ENCODE assay signal across 24 cellular contexts in the genomic region with DNA sequence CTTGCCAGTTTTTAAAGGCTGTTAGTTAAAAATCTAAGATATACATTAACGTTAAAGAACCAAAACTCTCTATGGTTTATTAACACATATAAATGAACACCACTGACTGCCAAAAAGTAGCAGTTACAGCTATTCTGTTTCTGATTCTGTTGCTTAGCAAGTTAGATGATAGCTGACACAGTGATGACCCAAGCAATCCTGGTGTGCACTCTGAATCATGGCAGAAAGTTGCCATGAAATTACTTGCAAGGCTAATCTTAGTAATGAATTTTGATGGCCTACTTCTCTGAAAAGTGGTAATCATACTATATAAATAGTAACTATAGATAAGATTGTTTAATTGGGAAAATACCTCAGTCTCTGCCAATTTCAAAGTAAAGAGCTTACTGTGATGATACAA. TPM values are rescaled to one million over a fixed set of nuclear protein-coding genes. Genes with fewer than 3 reads are reported as not detected.
DNase-seq lines count a peak whose midpoint lies in the region; ATAC-seq and TF ChIP-seq lines count a peak whose summit lies in the region.
"Had no signal": no experiment of that assay in that cellular context is flagged by ENCODE, and none has a peak within 500 bp of the region (broad histone marks: within the 10 kb centered on the region; RNA-seq: fewer than 3 reads in every experiment).

No MANE protein-coding gene starts in this region.

- H3K9me3 ChIP-seq in right cardiac atrium (ENCODE audit: control insufficient read depth, low read length) (no peaks in the 10 kb centered on the region), colonic mucosa (no peaks in the 10 kb centered on the region)
- H3K9me3 ChIP-seq: breast epithelium had no signal

- ATAC-seq in Right ventricle myocardium superior (ENCODE audit: poor library complexity) (peak; percentile 83), right cardiac atrium (peak; percentile 68 to 73)
- ATAC-seq: GM12878, HCT116, lower lobe of right lung, Panc1 had no signal

- no peak overlapping the region for H3K4me3 Mint-ChIP-seq in activated CD4-positive, alpha-beta memory T cell treated with anti-CD3 and anti-CD28 coated beads for 36 hours
- H3K4me3 Mint-ChIP-seq: activated naive CD8-positive, alpha-beta T cell treated with anti-CD3 and anti-CD28 coated beads, Interleukin-2, amount 10 ng/mL, durations not matched to agents 7 days and 5 days; activated T-helper 1 cell treated with anti-CD3 and anti-CD28 coated beads, Interleukin-12 subunit alpha, Interleukin-12 subunit beta, Interleukin-2, Interleukin-4 antibody, amounts not matched to agents 30 ng/mL and 10 ng/mL and 1 ng/mL, durations not matched to agents 14 hours and 24 hours and 36 hours; CD14-positive monocyte; IgD-negative memory B cell; naive B cell had no signal

- DNase-seq in Right ventricle myocardium superior = no peak
- DNase-seq in cardiac septum (ENCODE audit: low spot score) = no peak
- peak; percentile 31 to 38 for DNase-seq in cardiac fibroblast (ENCODE audit: low read depth in 2 of 2)
- DNase-seq in right cardiac atrium = no peak
- DNase-seq in colonic mucosa = no peak
- DNase-seq in activated CD4-positive, alpha-beta memory T cell treated with anti-CD3 and anti-CD28 coated beads for 36 hours = no peak
- DNase-seq in dermis blood vessel endothelial cell = no peak
- no peak for DNase-seq in activated CD4-positive, alpha-beta T cell treated with anti-CD3 and anti-CD28 coated beads for 1 hour
- DNase-seq: activated naive CD8-positive, alpha-beta T cell treated with anti-CD3 and anti-CD28 coated beads, Interleukin-2, amount 10 ng/mL, durations not matched to agents 7 days and 5 days; dorsolateral prefrontal cortex; lower lobe of right lung; naive B cell; NCI-H1694 treated with DMSO at 0.1 percent for 48 hours; NCI-H226; NCI-H82; stimulated activated CD4-positive, alpha-beta T cell treated with anti-CD3 and anti-CD28 coated beads, Interleukin-4, amount 100 ng/mL, for 1 hour had no signal

- TF ChIP-seq CTCF in cardiac fibroblast (IDR thresholded peaks at IDR 0.05; ENCODE audit: low read depth, low read length) (no peak), colonic mucosa (IDR thresholded peaks at IDR 0.05) (no peak)

- H3K27ac ChIP-seq in right cardiac atrium (ENCODE audit: low read length) (no peak overlapping the region), colonic mucosa (no peak overlapping the region)
- H3K27ac ChIP-seq: breast epithelium, epithelial cell of prostate, lower lobe of right lung had no signal

- H3K4me3 ChIP-seq in cardiac fibroblast (replicated peaks in 1 of 2; ENCODE audit: low read depth in 2 of 2, low read length in 2 of 2) = no peak overlapping the region
- H3K4me3 ChIP-seq in right cardiac atrium (ENCODE audit: low read length) = no peak overlapping the region
- H3K4me3 ChIP-seq in colonic mucosa = no peak overlapping the region
- H3K4me3 ChIP-seq: breast epithelium, dorsolateral prefrontal cortex, GM12878, lower lobe of right lung had no signal

- intact Hi-C loops in Right ventricle myocardium superior (cut with DNase I) = no loop called here
- intact Hi-C loops in cardiac septum (cut with DNase I) = loop anchor here (5.0 kb wide), 1 partner anchor 41 kb away; no protein-coding TSS in a partner anchor
- intact Hi-C loops in right cardiac atrium (cut with DNase I) = no loop called here
- intact Hi-C loops in colonic mucosa (cut with DNase I) = no loop called here
- intact Hi-C loops in activated CD4-positive, alpha-beta memory T cell treated with anti-CD3 and anti-CD28 coated beads for 36 hours (cut with micrococcal nuclease) = no loop called here

- 48% methylated on average over 1 of the region's 1 CpG for WGBS in right cardiac atrium

- no peak overlapping the region for H3K27ac Mint-ChIP-seq in activated CD4-positive, alpha-beta memory T cell treated with anti-CD3 and anti-CD28 coated beads for 36 hours
- H3K27ac Mint-ChIP-seq: activated naive CD8-positive, alpha-beta T cell treated with anti-CD3 and anti-CD28 coated beads, Interleukin-2, amount 10 ng/mL, durations not matched to agents 7 days and 5 days; activated T-helper 1 cell treated with anti-CD3 and anti-CD28 coated beads, Interleukin-12 subunit alpha, Interleukin-12 subunit beta, Interleukin-2, Interleukin-4 antibody, amounts not matched to agents 30 ng/mL and 10 ng/mL and 1 ng/mL, durations not matched to agents 14 hours and 24 hours and 36 hours; CD14-positive monocyte; IgD-negative memory B cell; naive B cell had no signal

- peaks cover 15% of the 10 kb centered on the region for H3K4me1 Mint-ChIP-seq in activated CD4-positive, alpha-beta memory T cell treated with anti-CD3 and anti-CD28 coated beads for 36 hours (ENCODE audit: low read depth)
- H3K4me1 Mint-ChIP-seq: activated naive CD8-positive, alpha-beta T cell treated with anti-CD3 and anti-CD28 coated beads, Interleukin-2, amount 10 ng/mL, durations not matched to agents 7 days and 5 days had no signal

- no peaks in the 10 kb centered on the region for H3K27me3 Mint-ChIP-seq in activated CD4-positive, alpha-beta memory T cell treated with anti-CD3 and anti-CD28 coated beads for 36 hours
- H3K27me3 Mint-ChIP-seq: activated naive CD8-positive, alpha-beta T cell treated with anti-CD3 and anti-CD28 coated beads, Interleukin-2, amount 10 ng/mL, durations not matched to agents 7 days and 5 days; IgD-negative memory B cell; naive B cell had no signal

- CTCF ChIA-PET in activated CD4-positive, alpha-beta memory T cell treated with anti-CD3 and anti-CD28 coated beads for 36 hours (lab: Charles Lee) = interaction anchor here (0.8 kb wide), 1 partner anchor 131 kb away, joined by 3 read pairs; no protein-coding TSS in a partner anchor

- H3K4me1 ChIP-seq in right cardiac atrium (ENCODE audit: control insufficient read depth, insufficient read depth, low read length) (no peaks in the 10 kb centered on the region), colonic mucosa (no peaks in the 10 kb centered on the region)
- H3K4me1 ChIP-seq: breast epithelium had no signal

- H3K36me3 Mint-ChIP-seq in activated CD4-positive, alpha-beta memory T cell treated with anti-CD3 and anti-CD28 coated beads for 36 hours = peaks cover 37% of the 10 kb centered on the region

- H3K9me3 Mint-ChIP-seq in activated CD4-positive, alpha-beta memory T cell treated with anti-CD3 and anti-CD28 coated beads for 36 hours = peaks cover 17% of the 10 kb centered on the region

- POLR2A ChIA-PET in activated CD4-positive, alpha-beta memory T cell treated with anti-CD3 and anti-CD28 coated beads for 36 hours (lab: Charles Lee) = no interaction called here

- H3K27me3 ChIP-seq in right cardiac atrium (ENCODE audit: control insufficient read depth, insufficient read depth) = no peaks in the 10 kb centered on the region
- no peaks in the 10 kb centered on the region for H3K27me3 ChIP-seq in colonic mucosa
- H3K27me3 ChIP-seq: breast epithelium, dorsolateral prefrontal cortex had no signal

- no peak overlapping the region for H3K9ac ChIP-seq in colonic mucosa (ENCODE audit: low read depth in 2 of 2, low read length in 2 of 2)

- no peaks in the 10 kb centered on the region for H3K36me3 ChIP-seq in colonic mucosa
- H3K36me3 ChIP-seq: breast epithelium had no signal

RNA-seq across cellular contexts. Expression of a gene that starts 57.7 kb away (rescaled TPM):
- total RNA-seq in Right ventricle myocardium superior (31.5 TPM), cardiac septum (48.6 TPM), right cardiac atrium (10 to 100 TPM; 40.2 to 60.7 (median 40.9) TPM), colonic mucosa (10 to 100 TPM; 62.7 to 80.9 TPM), dermis blood vessel endothelial cell (65.9 and 83.3 TPM in 2 replicates)
- polyA plus RNA-seq in right cardiac atrium = 10.0 TPM
- 10 to 100 TPM; 16.6 to 19.2 TPM for total RNA-seq in activated CD4-positive, alpha-beta memory T cell treated with anti-CD3 and anti-CD28 coated beads for 36 hours

Comparison
In these comparisons a context has a peak if more than half of its experiments do, and no peak if none do; other contexts are left out.
1. DNase-seq: peak in cardiac fibroblast (2 of 2); none in Right ventricle myocardium superior (single experiment), cardiac septum (single experiment), right cardiac atrium (0 of 3), colonic mucosa (single experiment), activated CD4-positive, alpha-beta memory T cell treated with anti-CD3 and anti-CD28 coated beads for 36 hours (single experiment), dermis blood vessel endothelial cell (single experiment) and activated CD4-positive, alpha-beta T cell treated with anti-CD3 and anti-CD28 coated beads for 1 hour (single experiment).